15 cellular contexts compared by ENCODE assay signal in the genomic region with DNA sequence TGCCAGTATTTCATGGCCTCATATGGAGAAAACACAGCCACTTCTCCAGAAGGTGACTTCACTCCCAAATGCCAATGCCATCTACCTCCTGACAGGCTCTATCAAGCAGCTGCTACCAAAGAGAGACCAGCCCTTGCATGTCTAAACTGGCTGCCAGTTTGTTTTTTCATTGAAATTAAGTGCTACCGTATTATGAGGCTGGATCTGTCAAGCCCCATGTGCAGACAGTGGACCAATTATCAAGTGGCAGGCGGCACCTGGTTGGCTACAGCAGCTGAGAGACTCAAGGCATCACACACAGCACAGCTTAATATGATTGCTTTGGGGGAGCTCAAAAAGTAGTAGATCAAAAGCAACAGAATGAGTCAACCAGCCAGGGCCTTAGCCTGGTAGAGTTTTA.
DNase-seq lines count a peak whose midpoint lies in the region; ATAC-seq and TF ChIP-seq lines count a peak whose summit lies in the region.
"Had no signal": no experiment of that assay in that cellular context is flagged by ENCODE, and none has a peak within 500 bp of the region (broad histone marks: within the 10 kb centered on the region; RNA-seq: fewer than 3 reads in every experiment).

No MANE protein-coding gene starts in this region.

- H3K27ac ChIP-seq in foreskin keratinocyte, result no peak overlapping the region
- H3K27ac ChIP-seq: BLaER1, GM23248 had no signal

- DNase-seq in NCI-H1417 (lab: John Stamatoyannopoulos, UW) (peak in 2 of 3 experiments; percentile 6 to 61), NCI-H1417 treated with DMSO at 0.1 percent for 48 hours (lab: John Stamatoyannopoulos, UW) (no peak), NCI-H1694 treated with DMSO at 0.1 percent for 48 hours (lab: John Stamatoyannopoulos, UW) (peak; percentile 57), SK-N-DZ (ENCODE audit: low spot score) (peak; percentile 37), foreskin keratinocyte (peak; percentile 57 to 80), nucleus accumbens (lab: John Stamatoyannopoulos, UW) (no peak)
- DNase-seq: 8988T; AML-193; Caco-2; CD8-positive, alpha-beta memory T cell; GM23248 had no signal

- ATAC-seq in foreskin keratinocyte, result peak; percentile 48
- no peak for ATAC-seq in HG03442 (IDR thresholded peaks at IDR 0.05; ENCODE audit: unreplicated experiment)
- no peak for ATAC-seq in GM18517 (IDR thresholded peaks at IDR 0.05; ENCODE audit: unreplicated experiment)
- ATAC-seq: HCT116 had no signal

- no peak for TF ChIP-seq CTCF in foreskin keratinocyte (conservative IDR thresholded peaks at IDR 0.05)

- H3K4me1 ChIP-seq in foreskin keratinocyte, result no peaks in the 10 kb centered on the region
- H3K4me1 ChIP-seq: BLaER1, Caco-2 had no signal

- no peaks in the 10 kb centered on the region for H3K27me3 ChIP-seq in foreskin keratinocyte
- H3K27me3 ChIP-seq: BLaER1 had no signal

Comparison
In these comparisons a context has a peak if more than half of its experiments do, and no peak if none do; other contexts are left out.
1. DNase-seq: peak in NCI-H1417 (2 of 3), NCI-H1694 treated with DMSO at 0.1 percent for 48 hours (single experiment), SK-N-DZ (single experiment) and foreskin keratinocyte (2 of 2); none in NCI-H1417 treated with DMSO at 0.1 percent for 48 hours (single experiment) and nucleus accumbens (0 of 56).